9 cellular contexts compared by ENCODE assay signal in genomic region chr6:107179004-107179403, GRCh38.
A peak's percentile ranks its signal among the peaks of the same experiment; 100 is the strongest.
DNase-seq lines count a peak whose midpoint lies in the region; ATAC-seq, FAIRE-seq and TF ChIP-seq lines count a peak whose summit lies in the region.
"Had no signal": no experiment of that assay in that cellular context is flagged by ENCODE, and none has a peak within 500 bp of the region (broad histone marks: within the 10 kb centered on the region; RNA-seq: fewer than 3 reads in every experiment).

No MANE protein-coding gene starts in this region.

- DNase-seq in A549 (ENCODE audit: low read depth in 1 of 2, low spot score in 1 of 2) (peak in 1 of 2 experiments; percentile 24), ELR (ENCODE audit: low read depth) (peak; percentile 41), NCI-H69 (lab: John Stamatoyannopoulos, UW) (peak; percentile 59), epithelial cell of esophagus (ENCODE audit: low read depth) (peak; percentile 39), cerebellar cortex (ENCODE audit: low spot score) (no peak), superior temporal gyrus (ENCODE audit: extremely low spot score) (no peak)
- DNase-seq: stimulated activated CD4-positive, alpha-beta T cell treated with anti-CD3 and anti-CD28 coated beads, Interleukin-4, amount 100 ng/mL, for 1 hour had no signal

- no peak for TF ChIP-seq EP300 in A549 (IDR thresholded peaks at IDR 0.05)

- FAIRE-seq in A549 (lab: Jason Lieb, UNC) = no peak

- no peaks in the 10 kb centered on the region for H3K4me1 ChIP-seq in A549

- POLR2A ChIA-PET in A549 (lab: Yijun Ruan, JAX) = no interaction called here

- no peaks in the 10 kb centered on the region for H3K9me3 ChIP-seq in A549

- no peak for ATAC-seq in A549
- no peak for ATAC-seq in HG03439 (IDR thresholded peaks at IDR 0.05; ENCODE audit: unreplicated experiment)
- ATAC-seq in GM18867 (IDR thresholded peaks at IDR 0.05; ENCODE audit: unreplicated experiment) = no peak

- TF ChIP-seq CTCF in A549 (IDR thresholded peaks at IDR 0.05) (0 out of 3 replicates have a peak, but pooled peaks have one; percentile 24), epithelial cell of esophagus (IDR thresholded peaks at IDR 0.05; ENCODE audit: insufficient read depth, low read depth, low read length, missing control alignments) (peak; percentile 40)

- peak; percentile 26 to 38; a peak in 3 of 5 replicates for TF ChIP-seq RAD21 in A549 (conservative IDR thresholded peaks at IDR 0.05 in 1 of 2, IDR thresholded peaks at IDR 0.05 in 1 of 2)

- no peak for TF ChIP-seq POLR2A in A549 (IDR thresholded peaks at IDR 0.05; ENCODE audit: low read length)

- CTCF ChIA-PET in A549 (lab: Yijun Ruan, JAX) = interaction anchor here (0.6 kb wide), 1 partner anchor 34 kb away, joined by 3 read pairs; no protein-coding TSS in a partner anchor

- no peak overlapping the region for H3K4me2 ChIP-seq in A549

- WGBS in A549 (ENCODE audit: missing lambda C conversion rate) = 97% methylated on average over 5 of the region's 5 CpGs

- H3K27ac ChIP-seq in A549 = no peak overlapping the region

- H3K4me3 ChIP-seq in A549 (no peak overlapping the region), epithelial cell of esophagus (ENCODE audit: low read length) (no peak overlapping the region)

TF ChIP-seq in A549, 52 proteins besides CTCF, POLR2A, EP300 and RAD21:
- TF ChIP-seq KDM5A (IDR thresholded peaks at IDR 0.05) = no peak
- TF ChIP-seq E2F6 (IDR thresholded peaks at IDR 0.05; ENCODE audit: borderline replicate concordance, low read depth) = no peak
- no peak for TF ChIP-seq PBX3 (IDR thresholded peaks at IDR 0.05)
- TF ChIP-seq RCOR1 (IDR thresholded peaks at IDR 0.05; ENCODE audit: low read depth, low read length) = no peak
- no peak for TF ChIP-seq NFE2L2 (conservative IDR thresholded peaks at IDR 0.05; ENCODE audit: low read length)
- TF ChIP-seq HEYL (CRISPR knock-in tag; IDR thresholded peaks at IDR 0.05) = no peak
- no peak for TF ChIP-seq RFX5 (IDR thresholded peaks at IDR 0.05)
- TF ChIP-seq RNF2 (IDR thresholded peaks at IDR 0.05; ENCODE audit: borderline replicate concordance, low read depth) = no peak

Comparison
In these comparisons a context has a peak if more than half of its experiments do, and no peak if none do; other contexts are left out.
1. DNase-seq: peak in ELR (single experiment), NCI-H69 (single experiment) and epithelial cell of esophagus (single experiment); none in cerebellar cortex (single experiment) and superior temporal gyrus (single experiment).